17 cellular contexts compared by ENCODE assay signal in genomic region chr3:17891139-17891850, GRCh38.
DNase-seq lines count a peak whose midpoint lies in the region; ATAC-seq and TF ChIP-seq lines count a peak whose summit lies in the region.
"Had no signal": no experiment of that assay in that cellular context is flagged by ENCODE, and none has a peak within 500 bp of the region (broad histone marks: within the 10 kb centered on the region; RNA-seq: fewer than 3 reads in every experiment).

No MANE protein-coding gene starts in this region.

- no peak overlapping the region for H3K4me3 ChIP-seq in GM23248
- H3K4me3 ChIP-seq: heart left ventricle, transverse colon had no signal

- in situ Hi-C loops in GM23248 (cut with MboI), result no loop called here

- no peaks in the 10 kb centered on the region for H3F3A ChIP-seq in GM23248 (ENCODE audit: insufficient read depth)

- no peak for TF ChIP-seq CTCF in 22Rv1 (IDR thresholded peaks at IDR 0.05)

- H4K20me1 ChIP-seq in GM23248 (ENCODE audit: insufficient read depth), result no peaks in the 10 kb centered on the region

- H3K36me3 ChIP-seq in GM23248 (ENCODE audit: low read depth), result no peaks in the 10 kb centered on the region
- H3K36me3 ChIP-seq: heart left ventricle, transverse colon had no signal

- no peaks in the 10 kb centered on the region for H3K79me2 ChIP-seq in GM23248 (ENCODE audit: insufficient read depth)

- DNase-seq in GM23248 (peak; percentile 68), astrocyte of the hippocampus (ENCODE audit: low read depth, low spot score) (peak; percentile 42), iris pigment epithelial cell (ENCODE audit: low read depth) (peak; percentile 6), NCI-H2227 (lab: John Stamatoyannopoulos, UW; ENCODE audit: unreplicated experiment) (no peak), mesenteric fat pad (ENCODE audit: low spot score) (no peak)
- DNase-seq: ACHN; activated CD4-positive, alpha-beta memory T cell treated with anti-CD3 and anti-CD28 coated beads, Interleukin-2, amount 10 ng/mL, durations not matched to agents 7 days and 5 days; activated naive CD8-positive, alpha-beta T cell treated with anti-CD3 and anti-CD28 coated beads, Interleukin-2, amount 10 ng/mL, durations not matched to agents 7 days and 5 days; COR-L47; heart left ventricle; kidney glomerular epithelial cell; NCI-H1930; NCI-H524; transverse colon had no signal

- H3K4me2 ChIP-seq in GM23248 (ENCODE audit: unreplicated experiment), result no peak overlapping the region

- H3K27me3 ChIP-seq in GM23248 (replicated peaks; ENCODE audit: insufficient read depth), result no peaks in the 10 kb centered on the region
- H3K27me3 ChIP-seq: heart left ventricle, transverse colon had no signal

- H3K9me3 ChIP-seq in GM23248 (ENCODE audit: low read depth), result no peaks in the 10 kb centered on the region
- H3K9me3 ChIP-seq: transverse colon had no signal

- H2AFZ ChIP-seq in GM23248, result no peak overlapping the region

- H3K9ac ChIP-seq in GM23248, result no peak overlapping the region

- 62 to 65% methylated on average over 4 of the region's 4 CpGs for WGBS in GM23248 (ENCODE audit: low coverage in 1 of 2, low lambda C conversion rate in 2 of 2, missing lambda C conversion rate in 2 of 2), 2 experiments

- peak overlapping the region; percentile 58 for H3K27ac ChIP-seq in 22Rv1
- H3K27ac ChIP-seq in GM23248, result no peak overlapping the region
- H3K27ac ChIP-seq: heart left ventricle, transverse colon had no signal

- no peak for ATAC-seq in GM18868 (IDR thresholded peaks at IDR 0.05; ENCODE audit: unreplicated experiment)
- ATAC-seq in HG02798 (IDR thresholded peaks at IDR 0.05; ENCODE audit: poor library complexity, unreplicated experiment), result no peak
- ATAC-seq: heart left ventricle had no signal

- H3K4me1 ChIP-seq in GM23248 (ENCODE audit: insufficient read depth), result peaks cover 5% of the 10 kb centered on the region
- H3K4me1 ChIP-seq: heart left ventricle, transverse colon had no signal

- H3K9me2 ChIP-seq in GM23248 (ENCODE audit: insufficient read depth), result no peaks in the 10 kb centered on the region

Comparison
In these comparisons a context has a peak if more than half of its experiments do, and no peak if none do; other contexts are left out.
1. DNase-seq: peak in GM23248 (single experiment), astrocyte of the hippocampus (single experiment) and iris pigment epithelial cell (single experiment); none in NCI-H2227 (single experiment) and mesenteric fat pad (single experiment).